12 cellular contexts compared by ENCODE assay signal in the genomic region with DNA sequence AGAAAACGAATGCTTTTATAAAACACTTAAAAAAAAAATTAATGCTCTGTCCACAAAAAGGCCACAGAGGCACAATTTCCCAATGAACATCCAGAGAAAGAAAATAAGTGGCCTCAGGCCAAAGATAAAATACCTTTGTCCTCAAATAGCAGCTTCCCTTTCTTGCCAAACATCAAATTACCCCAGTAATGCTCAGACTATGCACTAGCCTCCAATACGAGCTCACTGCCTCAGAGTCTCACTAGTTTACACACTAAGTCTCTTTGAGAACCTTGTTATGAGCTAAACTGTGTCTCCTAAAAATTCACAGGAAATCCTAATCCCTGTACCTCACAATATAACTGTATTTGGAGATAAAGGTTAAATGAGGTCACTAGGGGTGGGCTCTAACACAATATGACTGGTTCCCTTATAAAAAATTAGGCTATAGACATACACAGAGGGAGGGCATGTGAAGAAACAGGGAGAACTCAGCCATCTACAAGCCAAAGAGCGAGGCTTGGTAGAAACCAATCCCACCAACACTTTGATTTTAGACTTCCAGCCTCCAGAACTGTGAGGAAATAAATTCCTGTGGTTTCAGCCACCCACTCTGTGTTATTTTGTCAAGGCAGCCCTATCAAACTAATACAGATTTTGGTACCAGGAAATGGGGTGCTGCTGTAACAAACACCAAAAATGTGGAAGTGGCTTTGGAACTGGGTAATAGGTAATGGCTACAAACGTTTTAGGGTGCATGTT. TPM values are rescaled to one million over a fixed set of nuclear protein-coding genes. Genes with fewer than 3 reads are reported as not detected.
DNase-seq lines count a peak whose midpoint lies in the region; ATAC-seq, FAIRE-seq and TF ChIP-seq lines count a peak whose summit lies in the region.
"Had no signal": no experiment of that assay in that cellular context is flagged by ENCODE, and none has a peak within 500 bp of the region (broad histone marks: within the 10 kb centered on the region; RNA-seq: fewer than 3 reads in every experiment).

No MANE protein-coding gene starts in this region.

- peaks cover 6% of the 10 kb centered on the region; the same call in 2 of the 3 replicates for H3K79me2 ChIP-seq in K562 (ENCODE audit: control insufficient read depth, insufficient read depth, low read length)

- H3K27ac ChIP-seq in heart right ventricle = peak overlapping the region in 9 of 10 donors; percentile 45 to 99 (median 63)
- H3K27ac ChIP-seq in K562 (ENCODE audit: extremely low read depth, low read depth, low read length) = no peak overlapping the region; the same call in 2 of the 3 replicates
- H3K27ac ChIP-seq in right lobe of liver = peak overlapping the region in 1 of 3 donors; percentile 25
- H3K27ac ChIP-seq in aorta (ENCODE audit: low read depth in 1 of 2, low read length in 2 of 2) = peak overlapping the region; percentile 55 to 70

- TF ChIP-seq CTCF in heart right ventricle (IDR thresholded peaks at IDR 0.05) (no peak), K562 (IDR thresholded peaks at IDR 0.05 in 2 of 3, conservative IDR thresholded peaks at IDR 0.05 in 1 of 3; ENCODE audit: insufficient read depth in 2 of 3, low read depth in 1 of 3, low read length in 3 of 3) (no peak), right lobe of liver (IDR thresholded peaks at IDR 0.05) (no peak)

- H3K9me3 ChIP-seq in heart right ventricle (no peaks in the 10 kb centered on the region), K562 (replicated peaks; ENCODE audit: control insufficient read depth, insufficient read depth, low read depth, low read length) (no peaks in the 10 kb centered on the region), right lobe of liver (no peaks in the 10 kb centered on the region), aorta (ENCODE audit: control insufficient read depth, low read length) (no peaks in the 10 kb centered on the region)

- H3K36me3 ChIP-seq in heart right ventricle = no peaks in the 10 kb centered on the region
- H3K36me3 ChIP-seq in K562 (ENCODE audit: control insufficient read depth, insufficient read depth, low read length) = no peaks in the 10 kb centered on the region
- H3K36me3 ChIP-seq in right lobe of liver = no peaks in the 10 kb centered on the region
- no peaks in the 10 kb centered on the region for H3K36me3 ChIP-seq in aorta (ENCODE audit: control insufficient read depth in 1 of 2, insufficient read depth in 2 of 2, low read length in 1 of 2)

- CTCF ChIA-PET in K562 (lab: Yijun Ruan, JAX; ENCODE audit: low intra/inter-chr PET ratio) = no interaction called here

- H3K4me3 ChIP-seq in heart right ventricle (peak overlapping the region in 2 of 10 donors; percentile 10 to 11), K562 (no peak overlapping the region), right lobe of liver (no peak overlapping the region), aorta (ENCODE audit: low read length in 2 of 2) (no peak overlapping the region)

- no TSS peak for BruUV-seq in K562 (replicated peaks; lab: Mats Ljungman, UMichigan)

- DNase-seq in heart right ventricle (no peak), left cardiac atrium (no peak), K562 (ENCODE audit: extremely low read depth in 1 of 4, low spot score in 3 of 4) (peak in 1 of 4 experiments; percentile 6), right lobe of liver (no peak), aorta (no peak), iPS-NIHi11 (ENCODE audit: low spot score) (no peak), mucosa of gallbladder (ENCODE audit: low spot score) (no peak)
- DNase-seq: Karpas-422, NCI-H774, retina, T-helper 9 cell had no signal

- ATAC-seq in heart right ventricle (peak in 4 of 8 donors; percentile 16 to 31 (median 23)), left cardiac atrium (no peak), K562 (no peak), right lobe of liver (peak; percentile 51 to 66 (median 56)), aorta (ENCODE audit: low FRiP score) (no peak), GM18870 (IDR thresholded peaks at IDR 0.05; ENCODE audit: unreplicated experiment) (no peak)

- FAIRE-seq in K562 (lab: Jason Lieb, UNC) = no peak

- no peak overlapping the region for H3K4me2 ChIP-seq in K562 (ENCODE audit: insufficient read depth, low read length)

- H3K9me1 ChIP-seq in K562 (ENCODE audit: control insufficient read depth, insufficient read depth, low read length) = no peaks in the 10 kb centered on the region

- no peak for TF ChIP-seq EP300 in K562 (IDR thresholded peaks at IDR 0.05; ENCODE audit: low read length)

- no peak overlapping the region for H2AFZ ChIP-seq in K562 (ENCODE audit: low read depth, low read length)

- intact Hi-C loops in heart right ventricle (cut with DNase I) (no loop called here), left cardiac atrium (cut with DNase I) (no loop called here), K562 (cut with micrococcal nuclease) (no loop called here), right lobe of liver (cut with DNase I) (no loop called here), aorta (cut with DNase I) (no loop called here)

- no peak overlapping the region for H3K9ac ChIP-seq in K562 (ENCODE audit: insufficient read depth in 1 of 2, low read depth in 2 of 2, low read length in 2 of 2)

- WGBS in heart right ventricle, 2 donors = 35 to 38% methylated on average over 4 of the region's 4 CpGs
- WGBS in K562 (ENCODE audit: insufficient coverage, low coverage, missing lambda C conversion rate) = 34% methylated on average over 4 of the region's 4 CpGs
- WGBS in right lobe of liver (ENCODE audit: insufficient coverage, low coverage, low lambda C conversion rate, missing lambda C conversion rate) = 30% methylated on average over 4 of the region's 4 CpGs
- 32% methylated on average over 4 of the region's 4 CpGs for WGBS in aorta, 2 donors

- peaks cover 0 to 23% (median 0%) of the 10 kb centered on the region in 7 donors for H3K27me3 ChIP-seq in heart right ventricle
- H3K27me3 ChIP-seq in K562 (ENCODE audit: control insufficient read depth in 2 of 2, insufficient read depth in 2 of 2, low read length in 2 of 2) = no peaks in the 10 kb centered on the region
- H3K27me3 ChIP-seq in right lobe of liver = no peaks in the 10 kb centered on the region
- no peaks in the 10 kb centered on the region for H3K27me3 ChIP-seq in aorta (ENCODE audit: control insufficient read depth in 1 of 2, insufficient read depth in 2 of 2, low read length in 1 of 2)

- in situ Hi-C loops in K562 (cut with MboI) = no loop called here

- H4K20me1 ChIP-seq in K562 (replicated peaks; ENCODE audit: control insufficient read depth, insufficient read depth, low read length) = no peaks in the 10 kb centered on the region

- TF ChIP-seq POLR2A in K562 (conservative IDR thresholded peaks at IDR 0.05) = no peak
- TF ChIP-seq POLR2A in right lobe of liver (IDR thresholded peaks at IDR 0.05) = no peak

- no peak for TF ChIP-seq RAD21 in K562 (CRISPR knock-in tag; conservative IDR thresholded peaks at IDR 0.05 in 1 of 2, IDR thresholded peaks at IDR 0.05 in 1 of 2)

- H3K4me1 ChIP-seq in heart right ventricle (peaks cover 10 to 74% (median 43%) of the 10 kb centered on the region in 9 donors), K562 (replicated peaks in 1 of 2; ENCODE audit: control insufficient read depth in 2 of 2, insufficient read depth in 2 of 2, low read length in 2 of 2) (peaks cover 5 to 14% of the 10 kb centered on the region in 2 experiments; a peak in 3 of 5 replicates), right lobe of liver (peaks cover 0 to 8% (median 0%) of the 10 kb centered on the region in 4 donors), aorta (ENCODE audit: control insufficient read depth in 1 of 2, insufficient read depth in 2 of 2, low read length in 2 of 2) (peaks cover 0 to 4% of the 10 kb centered on the region in 2 donors)

- POLR2A ChIA-PET in K562 (lab: Yijun Ruan, JAX) = no interaction called here

TF ChIP-seq in K562, 482 proteins besides CTCF, POLR2A, EP300 and RAD21 (continues in another document):
- TF ChIP-seq, protein P1, sequence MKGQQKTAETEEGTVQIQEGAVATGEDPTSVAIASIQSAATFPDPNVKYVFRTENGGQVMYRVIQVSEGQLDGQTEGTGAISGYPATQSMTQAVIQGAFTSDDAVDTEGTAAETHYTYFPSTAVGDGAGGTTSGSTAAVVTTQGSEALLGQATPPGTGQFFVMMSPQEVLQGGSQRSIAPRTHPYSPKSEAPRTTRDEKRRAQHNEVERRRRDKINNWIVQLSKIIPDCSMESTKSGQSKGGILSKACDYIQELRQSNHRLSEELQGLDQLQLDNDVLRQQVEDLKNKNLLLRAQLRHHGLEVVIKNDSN (CRISPR knock-in tag; IDR thresholded peaks at IDR 0.05) = no peak
- TF ChIP-seq, protein P2, sequence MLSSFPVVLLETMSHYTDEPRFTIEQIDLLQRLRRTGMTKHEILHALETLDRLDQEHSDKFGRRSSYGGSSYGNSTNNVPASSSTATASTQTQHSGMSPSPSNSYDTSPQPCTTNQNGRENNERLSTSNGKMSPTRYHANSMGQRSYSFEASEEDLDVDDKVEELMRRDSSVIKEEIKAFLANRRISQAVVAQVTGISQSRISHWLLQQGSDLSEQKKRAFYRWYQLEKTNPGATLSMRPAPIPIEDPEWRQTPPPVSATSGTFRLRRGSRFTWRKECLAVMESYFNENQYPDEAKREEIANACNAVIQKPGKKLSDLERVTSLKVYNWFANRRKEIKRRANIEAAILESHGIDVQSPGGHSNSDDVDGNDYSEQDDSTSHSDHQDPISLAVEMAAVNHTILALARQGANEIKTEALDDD (IDR thresholded peaks at IDR 0.05) = no peak

RNA-seq across cellular contexts. Expression of a gene that starts 4.4 kb away (rescaled TPM):
- 100 to 1,000 TPM in 2 of 10 donors, 10 to 100 TPM in 8; 59.0 to 100 (median 84.1) TPM for total RNA-seq in heart right ventricle
- 10 to 100 TPM; 28.0 to 32.6 TPM for polyA plus RNA-seq in heart right ventricle
- 10 to 100 TPM; 52.3 to 63.1 TPM for total RNA-seq in left cardiac atrium
- 10.0 and 26.5 TPM in 2 replicates for total RNA-seq in K562 (2011; cell fraction: chromatin; rRNA removed; ENCODE audit: low replicate concordance)
- 3.0 and 5.0 TPM in 2 replicates for total RNA-seq in K562 (2011; cell fraction: nucleolus; rRNA removed)
- total RNA-seq in K562 (2011; cell fraction: nucleoplasm; rRNA removed) = 9.0 and 12.2 TPM in 2 replicates
- total RNA-seq in K562 (2014; rRNA removed) = 4.6 and 4.9 TPM in 2 replicates
- 6.6 and 7.0 TPM in 2 replicates for total RNA-seq in K562 (2014; rRNA removed; fragmentation: Illumina TruSeq; extraction: Trizol)
- 7.6 and 8.3 TPM in 2 replicates for total RNA-seq in K562 (2015; rRNA removed; fragmentation: Illumina TruSeq; extraction: Trizol)
- total RNA-seq in K562 (2021) = 5.7 and 6.1 TPM in 2 replicates
- polyA plus RNA-seq in K562 (2011; rRNA removed) = 0.84 and 13.2 TPM in 2 replicates
- polyA plus RNA-seq in K562 (2011; cell fraction: cytosol; rRNA removed) = 0.25 and 3.6 TPM in 2 replicates
- 1.7 and 22.8 TPM in 2 replicates for polyA plus RNA-seq in K562 (2011; cell fraction: nucleus; rRNA removed)
- 5.0 and 5.2 TPM in 2 replicates for polyA plus RNA-seq in K562 (2012)
- polyA plus RNA-seq in K562 (2014; fragmentation: Illumina TruSeq; extraction: Trizol) = 5.7 and 7.4 TPM in 2 replicates
- 1 to 10 TPM; 3.9 to 4.2 TPM for polyA plus RNA-seq in K562 (2014; fragmentation: Nextera tagmentation; extraction: Ambion mirVana)
- polyA plus RNA-seq in K562 (2014; rRNA removed) = 5.0 and 5.8 TPM in 2 replicates
- 2.9 and 28.2 TPM in 2 replicates for polyA minus RNA-seq in K562 (2011; rRNA and poly(A)+ RNA removed)
- polyA minus RNA-seq in K562 (2011; cell fraction: cytosol; rRNA and poly(A)+ RNA removed) = 0.36 and 8.1 TPM in 2 replicates
- 2.2 and 15.2 TPM in 2 replicates for polyA minus RNA-seq in K562 (2011; cell fraction: nucleus; rRNA and poly(A)+ RNA removed)
- total RNA-seq in right lobe of liver = 10 to 100 TPM; 29.3 to 62.8 (median 49.3) TPM
- total RNA-seq in aorta = 100 to 1,000 TPM in 1 of 2 donors, 10 to 100 TPM in 1; 96.5 to 113 TPM
- 10 to 100 TPM; 19.3 to 29.2 TPM for polyA plus RNA-seq in aorta
- total RNA-seq in mucosa of gallbladder = 28.8 TPM

Comparison
In these comparisons a context has a peak if more than half of its experiments do, and no peak if none do; other contexts are left out.
1. ATAC-seq: peak in right lobe of liver (4 of 4); none in left cardiac atrium (0 of 2), K562 (single experiment), aorta (single experiment) and GM18870 (single experiment).